Comparison of ENCODE assay signal across 23 cellular contexts in genomic region chr7:42747073-42747472, GRCh38.
DNase-seq lines count a peak whose midpoint lies in the region; ATAC-seq, FAIRE-seq and TF ChIP-seq lines count a peak whose summit lies in the region.
"Had no signal": no experiment of that assay in that cellular context is flagged by ENCODE, and none has a peak within 500 bp of the region (broad histone marks: within the 10 kb centered on the region; RNA-seq: fewer than 3 reads in every experiment).

No MANE protein-coding gene starts in this region.

- TF ChIP-seq CTCF in HepG2 (CRISPR knock-in tag; IDR thresholded peaks at IDR 0.05) (no peak), right lobe of liver (IDR thresholded peaks at IDR 0.05) (no peak), fibroblast of mammary gland (conservative IDR thresholded peaks at IDR 0.05; ENCODE audit: control insufficient read depth, insufficient read depth, low read depth, low read length) (no peak), neural progenitor cell (IDR thresholded peaks at IDR 0.05) (no peak), ascending aorta (IDR thresholded peaks at IDR 0.05) (no peak)

- no TSS peak for BruUV-seq in HepG2 (replicated peaks; lab: Mats Ljungman, UMichigan)

- no peak for FAIRE-seq in HepG2 (lab: Jason Lieb, UNC)
- FAIRE-seq: D721Med, G401.6 had no signal

- H3K27ac ChIP-seq in HepG2 (ENCODE audit: extremely low read length, insufficient read depth, low read length) = no peak overlapping the region
- no peak overlapping the region for H3K27ac ChIP-seq in right lobe of liver
- H3K27ac ChIP-seq in neural progenitor cell = no peak overlapping the region
- H3K27ac ChIP-seq in ascending aorta = no peak overlapping the region
- H3K27ac ChIP-seq: BLaER1, GM23248, SJSA1 had no signal

- peak overlapping the region; percentile 34 for H3K27ac Mint-ChIP-seq in neural progenitor cell
- H3K27ac Mint-ChIP-seq: CD4-positive, CD25-positive, alpha-beta regulatory T cell; H9; T-cell had no signal

- H3K9me3 ChIP-seq in HepG2 (ENCODE audit: low read length) (peaks cover 5% of the 10 kb centered on the region; the same call in 1 of the 2 replicates), right lobe of liver (no peaks in the 10 kb centered on the region), neural progenitor cell (ENCODE audit: low read depth) (no peaks in the 10 kb centered on the region), ascending aorta (no peaks in the 10 kb centered on the region)
- H3K9me3 ChIP-seq: MG63 had no signal

- H3K9ac ChIP-seq in HepG2 (ENCODE audit: insufficient read depth, low read depth, low read length) (no peak overlapping the region), neural progenitor cell (no peak overlapping the region)
- H3K9ac ChIP-seq: BLaER1, GM23248 had no signal

- WGBS in HepG2 (ENCODE audit: low lambda C conversion rate) = under 1% methylated on average over 2 of the region's 2 CpGs
- WGBS in right lobe of liver (ENCODE audit: insufficient coverage, low coverage, low lambda C conversion rate, missing lambda C conversion rate) = 60% methylated on average over 2 of the region's 2 CpGs

- TF ChIP-seq EP300 in HepG2 (IDR thresholded peaks at IDR 0.05; ENCODE audit: low read depth in 2 of 2, low read length in 2 of 2) = no peak
- no peak for TF ChIP-seq EP300 in HepG2 (CRISPR knock-in tag; IDR thresholded peaks at IDR 0.05; ENCODE audit: borderline replicate concordance)

- DNase-seq in HepG2 (ENCODE audit: low spot score) (no peak), right lobe of liver (no peak), SK-MEL-5 (ENCODE audit: low read depth, low spot score) (peak; percentile 22), fibroblast of mammary gland (ENCODE audit: low read depth) (peak; percentile 32), neural progenitor cell (ENCODE audit: low spot score) (no peak), AG08395 (ENCODE audit: low spot score) (no peak), ascending aorta (ENCODE audit: low spot score in 2 of 2) (no peak), NCI-H187 (lab: John Stamatoyannopoulos, UW) (no peak)
- DNase-seq: CD4-positive, CD25-positive, alpha-beta regulatory T cell; GM23248; H9; Karpas-422; MG63; NCI-H1694; NCI-H446 treated with DMSO at 0.1 percent for 48 hours; NCI-H526; Right ventricle myocardium superior; RPMI8226; T-cell had no signal

- peaks cover 16% of the 10 kb centered on the region for H3K9me3 Mint-ChIP-seq in neural progenitor cell

- ATAC-seq in HepG2 (no peak), right lobe of liver (no peak)
- ATAC-seq: T-cell had no signal

- no peak overlapping the region for H3K4me2 ChIP-seq in HepG2 (ENCODE audit: low read depth, low read length)
- no peak overlapping the region for H3K4me2 ChIP-seq in neural progenitor cell
- H3K4me2 ChIP-seq: BLaER1 had no signal

- no peaks in the 10 kb centered on the region for H4K20me1 ChIP-seq in HepG2 (ENCODE audit: insufficient read depth, low read length)
- no peaks in the 10 kb centered on the region for H4K20me1 ChIP-seq in neural progenitor cell (ENCODE audit: low read depth)
- H4K20me1 ChIP-seq: BLaER1 had no signal

- H3K27me3 ChIP-seq in HepG2 (ENCODE audit: control insufficient read depth in 1 of 2, insufficient read depth in 2 of 2, low read length in 2 of 2) (no peaks in the 10 kb centered on the region; a peak in 1 of 5 replicates), right lobe of liver (no peaks in the 10 kb centered on the region), neural progenitor cell (no peaks in the 10 kb centered on the region), ascending aorta (no peaks in the 10 kb centered on the region)
- H3K27me3 ChIP-seq: BLaER1, MG63 had no signal

- H3K36me3 ChIP-seq in HepG2 (replicated peaks in 1 of 2; ENCODE audit: control insufficient read depth in 1 of 2, insufficient read depth in 2 of 2, low read length in 2 of 2) (no peaks in the 10 kb centered on the region), right lobe of liver (no peaks in the 10 kb centered on the region), neural progenitor cell (no peaks in the 10 kb centered on the region), ascending aorta (no peaks in the 10 kb centered on the region)
- H3K36me3 ChIP-seq: BLaER1, MG63, SJSA1 had no signal

- in situ Hi-C loops in HepG2 (cut with HindIII; ENCODE audit: extremely low pct_ligation_motif_present, low pct_unique_long_range_greater_than_20kb) (no loop called here), SK-MEL-5 (cut with HindIII; ENCODE audit: low pct_unique_long_range_greater_than_20kb, low sequenced_read_pairs) (no loop called here)

- CTCF ChIA-PET in HepG2 (lab: Yijun Ruan, JAX; ENCODE audit: low intra/inter-chr PET ratio, low total read pairs) = no interaction called here

- no peaks in the 10 kb centered on the region for H3K79me2 ChIP-seq in HepG2 (ENCODE audit: insufficient read depth, low read length)
- no peaks in the 10 kb centered on the region for H3K79me2 ChIP-seq in neural progenitor cell (ENCODE audit: low read depth)

- no peak for TF ChIP-seq RAD21 in HepG2 (CRISPR knock-in tag; IDR thresholded peaks at IDR 0.05)

- H2AFZ ChIP-seq in HepG2 (ENCODE audit: low read length) (no peak overlapping the region), neural progenitor cell (replicated peaks) (no peak overlapping the region)
- H2AFZ ChIP-seq: GM23248 had no signal

- H3K4me1 ChIP-seq in HepG2 (ENCODE audit: insufficient read depth, low read length) (no peaks in the 10 kb centered on the region), right lobe of liver (no peaks in the 10 kb centered on the region), neural progenitor cell (peaks cover 4% of the 10 kb centered on the region), ascending aorta (peaks cover 0 to 9% of the 10 kb centered on the region in 2 donors)
- H3K4me1 ChIP-seq: BLaER1, SJSA1 had no signal

- TF ChIP-seq POLR2A in HepG2 (IDR thresholded peaks at IDR 0.05; ENCODE audit: insufficient read depth in 1 of 2, low read depth in 2 of 2, low read length in 2 of 2) (no peak), right lobe of liver (IDR thresholded peaks at IDR 0.05) (no peak)

- intact Hi-C loops in HepG2 (cut with micrococcal nuclease; ENCODE audit: unreplicated experiment) = no loop called here
- intact Hi-C loops in right lobe of liver (cut with DNase I) = no loop called here
- intact Hi-C loops in ascending aorta (cut with DNase I) = no loop called here

- peaks cover 5% of the 10 kb centered on the region for H3K36me3 Mint-ChIP-seq in neural progenitor cell
- H3K36me3 Mint-ChIP-seq: CD4-positive, CD25-positive, alpha-beta regulatory T cell; T-cell had no signal

- peaks cover 17% of the 10 kb centered on the region for H3K4me1 Mint-ChIP-seq in neural progenitor cell
- H3K4me1 Mint-ChIP-seq: CD4-positive, CD25-positive, alpha-beta regulatory T cell; T-cell had no signal

- peaks cover 3% of the 10 kb centered on the region for H3K27me3 Mint-ChIP-seq in neural progenitor cell (ENCODE audit: insufficient read depth, low read depth)
- H3K27me3 Mint-ChIP-seq: CD4-positive, CD25-positive, alpha-beta regulatory T cell; T-cell had no signal

- H3K4me3 ChIP-seq in HepG2 (replicated peaks in 1 of 3; ENCODE audit: insufficient read depth in 1 of 3, low read depth in 2 of 3, low read length in 3 of 3) = no peak overlapping the region
- H3K4me3 ChIP-seq in right lobe of liver = no peak overlapping the region
- no peak overlapping the region for H3K4me3 ChIP-seq in fibroblast of mammary gland (ENCODE audit: control insufficient read depth, low read depth, low read length)
- no peak overlapping the region for H3K4me3 ChIP-seq in neural progenitor cell
- H3K4me3 ChIP-seq in ascending aorta = no peak overlapping the region
- H3K4me3 ChIP-seq: BLaER1, GM23248, MG63, SJSA1 had no signal

- no peaks in the 10 kb centered on the region for H3F3A ChIP-seq in neural progenitor cell (ENCODE audit: low read depth)

- no peak overlapping the region for H3K4me3 Mint-ChIP-seq in neural progenitor cell
- H3K4me3 Mint-ChIP-seq: CD4-positive, CD25-positive, alpha-beta regulatory T cell; H9; T-cell had no signal

- POLR2A ChIA-PET in HepG2 (lab: Yijun Ruan, JAX) = no interaction called here

TF ChIP-seq in HepG2, 621 proteins besides CTCF, POLR2A, EP300 and RAD21:
- TF ChIP-seq ATF7 (IDR thresholded peaks at IDR 0.05) = peak; percentile 91
- no peak for TF ChIP-seq ATF7 (CRISPR knock-in tag; IDR thresholded peaks at IDR 0.05)
- TF ChIP-seq CREB1 (IDR thresholded peaks at IDR 0.05) = peak; percentile 70
- no peak for TF ChIP-seq CREB1 (CRISPR knock-in tag; IDR thresholded peaks at IDR 0.05)
- TF ChIP-seq SUZ12 (IDR thresholded peaks at IDR 0.05; ENCODE audit: low read depth, low read length) = no peak

Comparison
In these comparisons a context has a peak if more than half of its experiments do, and no peak if none do; other contexts are left out.
1. DNase-seq: peak in SK-MEL-5 (single experiment) and fibroblast of mammary gland (single experiment); none in HepG2 (single experiment), right lobe of liver (0 of 3), neural progenitor cell (single experiment), AG08395 (single experiment), ascending aorta (0 of 2) and NCI-H187 (0 of 2).